In the genomic region with DNA sequence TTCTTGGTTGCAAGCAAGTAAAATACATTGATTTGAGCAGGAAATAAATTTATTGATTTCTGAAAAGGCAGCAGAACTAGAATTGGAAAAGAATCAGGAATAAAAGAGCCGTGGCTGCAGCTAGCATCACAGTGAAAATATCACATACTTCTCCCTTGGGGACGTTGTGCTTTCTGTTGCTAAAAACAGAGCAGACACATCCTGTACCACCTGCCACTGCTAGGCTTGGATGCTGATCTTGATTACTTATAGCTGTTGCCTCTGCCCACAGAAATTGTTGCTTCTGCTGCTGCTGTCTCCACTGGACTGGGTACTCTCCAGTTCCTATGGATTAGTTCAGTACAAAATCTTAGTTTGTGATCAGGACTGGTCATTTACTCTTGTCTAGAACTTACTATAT, we compare ENCODE assay signal across 8 cellular contexts.
DNase-seq lines count a peak whose midpoint lies in the region; ATAC-seq lines count a peak whose summit lies in the region.
"Had no signal": no experiment of that assay in that cellular context is flagged by ENCODE, and none has a peak within 500 bp of the region (broad histone marks: within the 10 kb centered on the region; RNA-seq: fewer than 3 reads in every experiment).

No MANE protein-coding gene starts in this region.

- DNase-seq in occipital lobe (lab: John Stamatoyannopoulos, UW) (peak; percentile 8), NCI-H345 (lab: John Stamatoyannopoulos, UW) (no peak)
- DNase-seq in stimulated activated CD4-positive, alpha-beta T cell treated with anti-CD3 and anti-CD28 coated beads, Interleukin-2, amount 100 ng/mL, for 48 hours = no peak
- DNase-seq: NCI-H524 treated with DMSO at 0.1 percent for 48 hours had no signal

- ATAC-seq in GM18907 (IDR thresholded peaks at IDR 0.05; ENCODE audit: unreplicated experiment) = peak; percentile 99
- ATAC-seq in HG02588 (IDR thresholded peaks at IDR 0.05; ENCODE audit: unreplicated experiment) = peak; percentile 98
- ATAC-seq in HG03575 (IDR thresholded peaks at IDR 0.05; ENCODE audit: extremely low read depth, insufficient number of reproducible peaks, low FRiP score, unreplicated experiment) = peak; percentile 97
- no peak for ATAC-seq in activated CD4-positive, CD25-positive, alpha-beta regulatory T cell treated with anti-CD3 and anti-CD28 coated beads, Interleukin-2, amount 50 U/mL, for 24 hours

Comparison
In these comparisons a context has a peak if more than half of its experiments do, and no peak if none do; other contexts are left out.
1. ATAC-seq: peak in GM18907 (single experiment), HG02588 (single experiment) and HG03575 (single experiment); none in activated CD4-positive, CD25-positive, alpha-beta regulatory T cell treated with anti-CD3 and anti-CD28 coated beads, Interleukin-2, amount 50 U/mL, for 24 hours (0 of 2).